29 cellular contexts compared by ENCODE assay signal in the genomic region with DNA sequence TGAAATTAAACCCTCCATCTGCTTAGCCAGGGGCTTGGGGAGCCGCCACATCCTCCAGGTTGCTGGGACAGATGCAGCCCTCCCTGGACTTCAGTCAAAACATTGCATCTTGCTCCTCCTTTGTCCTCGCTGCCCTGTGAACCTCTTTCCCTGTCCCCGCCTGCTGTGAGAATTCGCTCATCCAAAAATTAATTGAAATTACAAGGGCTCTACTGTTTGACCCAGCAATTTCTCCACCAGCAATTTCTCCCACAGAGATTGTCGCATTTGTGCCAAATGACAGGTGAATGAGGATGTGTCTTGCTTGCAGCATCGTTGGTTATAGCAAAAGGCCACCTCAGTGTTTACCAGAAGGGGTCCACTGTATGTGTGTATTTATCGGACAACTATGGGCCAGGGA. TPM values are rescaled to one million over a fixed set of nuclear protein-coding genes. Genes with fewer than 3 reads are reported as not detected.
"Had no signal": no experiment of that assay in that cellular context is flagged by ENCODE, and none has a peak within 500 bp of the region (broad histone marks: within the 10 kb centered on the region; RNA-seq: fewer than 3 reads in every experiment).

No MANE protein-coding gene starts in this region.

- H3K4me3 Mint-ChIP-seq: activated CD4-positive, alpha-beta T cell treated with anti-CD3 and anti-CD28 coated beads, Interleukin-2, amount 10 ng/mL, durations not matched to agents 7 days and 5 days; activated CD8-positive, alpha-beta T cell treated with anti-CD3 and anti-CD28 coated beads for 36 hours; activated T-cell treated with anti-CD3 and anti-CD28 coated beads, Interleukin-2, amount 50 U/mL, for 4 hours; T-helper 1 cell treated with Interleukin-12 subunit alpha and Interleukin-12 subunit beta and Interleukin-4 antibody, amounts not matched to agents 30 μg/mL and 1 μg/mL, for 36 hours had no signal

- H3K9me3 ChIP-seq: colonic mucosa, left ventricle myocardium inferior, psoas muscle, right atrium auricular region, transverse colon had no signal

- H3K9me3 Mint-ChIP-seq: activated CD4-positive, alpha-beta T cell treated with anti-CD3 and anti-CD28 coated beads, Interleukin-2, amount 10 ng/mL, durations not matched to agents 7 days and 5 days; activated CD8-positive, alpha-beta T cell treated with anti-CD3 and anti-CD28 coated beads for 36 hours; activated naive CD4-positive, alpha-beta T cell treated with anti-CD3 and anti-CD28 coated beads, Interleukin-2, amount 50 U/mL, for 24 hours; activated naive CD8-positive, alpha-beta T cell treated with anti-CD3 and anti-CD28 coated beads, Interleukin-2, amount 50 U/mL, for 24 hours; activated T-cell treated with anti-CD3 and anti-CD28 coated beads, Interleukin-2, amount 50 U/mL, for 4 hours; activated T-helper 2 cell treated with anti-CD3 and anti-CD28 coated beads, Interferon-gamma antibody, Interleukin-2, Interleukin-4, amounts not matched to agents 10 μg/mL and 5 μg/mL and 100 μg/mL, durations not matched to agents 14 hours and 24 hours and 36 hours; central memory CD8-positive, alpha-beta T cell; nephron progenitor cell; T-helper 1 cell treated with Interleukin-12 subunit alpha and Interleukin-12 subunit beta and Interleukin-4 antibody, amounts not matched to agents 30 μg/mL and 1 μg/mL, for 36 hours had no signal

- H3K27ac ChIP-seq: colonic mucosa, left ventricle myocardium inferior, parathyroid adenoma, psoas muscle, right atrium auricular region, transverse colon had no signal

- H3K4me1 ChIP-seq: parathyroid adenoma had no signal

- ATAC-seq: activated CD8-positive, alpha-beta T cell treated with anti-CD3 and anti-CD28 coated beads for 36 hours; activated naive CD8-positive, alpha-beta T cell treated with anti-CD3 and anti-CD28 coated beads, Interleukin-2, amount 50 U/mL, for 24 hours; activated T-cell treated with anti-CD3 and anti-CD28 coated beads, Interleukin-2, amount 50 U/mL, for 4 hours; psoas muscle had no signal

- H3K36me3 ChIP-seq: colonic mucosa, left ventricle myocardium inferior, right atrium auricular region, transverse colon had no signal

- H3K27ac Mint-ChIP-seq: activated CD4-positive, alpha-beta T cell treated with anti-CD3 and anti-CD28 coated beads, Interleukin-2, amount 10 ng/mL, durations not matched to agents 7 days and 5 days; activated CD8-positive, alpha-beta T cell treated with anti-CD3 and anti-CD28 coated beads for 36 hours; activated naive CD4-positive, alpha-beta T cell treated with anti-CD3 and anti-CD28 coated beads, Interleukin-2, amount 50 U/mL, for 24 hours; activated naive CD8-positive, alpha-beta T cell treated with anti-CD3 and anti-CD28 coated beads, Interleukin-2, amount 50 U/mL, for 24 hours; activated T-helper 2 cell treated with anti-CD3 and anti-CD28 coated beads, Interferon-gamma antibody, Interleukin-2, Interleukin-4, amounts not matched to agents 10 μg/mL and 5 μg/mL and 100 μg/mL, durations not matched to agents 14 hours and 24 hours and 36 hours; nephron progenitor cell; T-helper 1 cell treated with Interleukin-12 subunit alpha and Interleukin-12 subunit beta and Interleukin-4 antibody, amounts not matched to agents 30 μg/mL and 1 μg/mL, for 36 hours had no signal

- H3K27me3 ChIP-seq: colonic mucosa, right atrium auricular region, transverse colon had no signal

- H3K4me3 ChIP-seq: colonic mucosa, left ventricle myocardium inferior, lung, psoas muscle, right atrium auricular region, transverse colon had no signal

- H3K79me2 ChIP-seq: parathyroid adenoma had no signal

- DNase-seq: activated CD4-positive, alpha-beta T cell treated with anti-CD3 and anti-CD28 coated beads, Interleukin-2, amount 10 ng/mL, durations not matched to agents 7 days and 5 days; activated CD4-positive, CD25-positive, alpha-beta regulatory T cell treated with anti-CD3 and anti-CD28 coated beads, Interleukin-2, amount 50 U/mL, for 72 hours; activated CD8-positive, alpha-beta T cell treated with anti-CD3 and anti-CD28 coated beads for 36 hours; activated naive CD8-positive, alpha-beta T cell treated with anti-CD3 and anti-CD28 coated beads, Interleukin-2, amount 50 U/mL, for 24 hours; activated T-cell treated with anti-CD3 and anti-CD28 coated beads, Interleukin-2, amount 50 U/mL, for 4 hours; amygdala; colonic mucosa; effector CD8-positive, alpha-beta T cell; left ventricle myocardium inferior; mesendoderm; nephron progenitor cell; nucleus accumbens; psoas muscle; stimulated activated CD4-positive, alpha-beta T cell treated with anti-CD3 and anti-CD28 coated beads, Interleukin-15, amount 100 ng/mL, for 24 hours; stimulated activated CD4-positive, alpha-beta T cell treated with anti-CD3 and anti-CD28 coated beads, Interleukin-2, amount 100 ng/mL, for 24 hours; stimulated activated naive CD4-positive, alpha-beta T cell; SW 1271; T1000; transverse colon had no signal

- H3K27me3 Mint-ChIP-seq: activated naive CD4-positive, alpha-beta T cell treated with anti-CD3 and anti-CD28 coated beads, Interleukin-2, amount 50 U/mL, for 24 hours; central memory CD8-positive, alpha-beta T cell had no signal

- H2AFZ ChIP-seq: parathyroid adenoma had no signal

- H3K36me3 Mint-ChIP-seq: activated naive CD4-positive, alpha-beta T cell treated with anti-CD3 and anti-CD28 coated beads, Interleukin-2, amount 50 U/mL, for 24 hours had no signal

- H3K9ac ChIP-seq: parathyroid adenoma had no signal

RNA-seq across cellular contexts. Expression of a gene that starts 54.2 kb away (rescaled TPM):
- total RNA-seq: bronchial epithelial cell, dermis microvascular lymphatic vessel endothelial cell, mononuclear cell had no signal
